ENCODE assay signal across 8 cellular contexts in genomic region chr17:68172461-68172954, GRCh38.
DNase-seq lines count a peak whose midpoint lies in the region; ATAC-seq and TF ChIP-seq lines count a peak whose summit lies in the region.

No MANE protein-coding gene starts in this region.

- in situ Hi-C loops in mammary epithelial cell (cut with MboI; ENCODE audit: low sequenced_read_pairs in 2 of 2), result no loop called here

- H3K4me2 ChIP-seq in mammary epithelial cell (ENCODE audit: insufficient read depth, low read depth, low read length), result no peak overlapping the region

- CTCF ChIA-PET in mammary epithelial cell (lab: Charles Lee; ENCODE audit: low non-redundant PET), result interaction anchor here (0.5 kb wide), 1 partner anchor 33 kb away, joined by 4 read pairs; no protein-coding TSS in a partner anchor

- H3K36me3 ChIP-seq in WERI-Rb-1 (no peaks in the 10 kb centered on the region), mammary epithelial cell (ENCODE audit: insufficient read depth, low read length) (no peaks in the 10 kb centered on the region)

- no peak overlapping the region for H3K9ac ChIP-seq in mammary epithelial cell (ENCODE audit: insufficient read depth, low read length)

- no peak overlapping the region for H3K27ac ChIP-seq in WERI-Rb-1
- no peak overlapping the region for H3K27ac ChIP-seq in mammary epithelial cell (ENCODE audit: insufficient read depth, low read depth, low read length)

- no peak for ATAC-seq in HG02885 (IDR thresholded peaks at IDR 0.05; ENCODE audit: poor library complexity, unreplicated experiment)

- H3K9me3 ChIP-seq in WERI-Rb-1 (ENCODE audit: severe bottlenecking) (no peaks in the 10 kb centered on the region), mammary epithelial cell (replicated peaks; ENCODE audit: insufficient read depth, low read length) (no peaks in the 10 kb centered on the region)

- H3K27me3 ChIP-seq in WERI-Rb-1 (ENCODE audit: insufficient read depth, low read depth, severe bottlenecking) (no peaks in the 10 kb centered on the region), mammary epithelial cell (ENCODE audit: insufficient read depth, low read length) (no peaks in the 10 kb centered on the region)

- intact Hi-C loops in mammary epithelial cell (cut with micrococcal nuclease), result loop anchor here (1.0 to 5.0 kb wide), 5 partner anchors 28 to 588 kb away; partner anchors contain the start of gene AMZ2

- TF ChIP-seq CTCF in WERI-Rb-1 (IDR thresholded peaks at IDR 0.05; ENCODE audit: low read depth, low read length) (peak; percentile 94), mammary epithelial cell (conservative IDR thresholded peaks at IDR 0.05 in 1 of 2, IDR thresholded peaks at IDR 0.05 in 1 of 2; ENCODE audit: extremely low read depth in 1 of 2, insufficient read depth in 1 of 2, low read depth in 1 of 2, low read length in 2 of 2) (peak; percentile 94 to 96)

- H3K4me1 ChIP-seq in mammary epithelial cell (ENCODE audit: insufficient read depth, low read length), result no peaks in the 10 kb centered on the region

- 14% methylated on average over 12 of the region's 13 CpGs for WGBS in mammary epithelial cell (ENCODE audit: low coverage, missing lambda C conversion rate)

- no peaks in the 10 kb centered on the region for H4K20me1 ChIP-seq in mammary epithelial cell (ENCODE audit: insufficient read depth, low read length)

- no peak overlapping the region for H2AFZ ChIP-seq in mammary epithelial cell (ENCODE audit: low read depth, low read length)

- H3K4me3 ChIP-seq in WERI-Rb-1 (ENCODE audit: low read depth, low read length) (no peak overlapping the region), mammary epithelial cell (replicated peaks in 1 of 3; ENCODE audit: insufficient read depth in 1 of 3, low read depth in 2 of 3, low read length in 3 of 3) (no peak overlapping the region)

- no peaks in the 10 kb centered on the region for H3K79me2 ChIP-seq in mammary epithelial cell (ENCODE audit: insufficient read depth, low read length)

- dilution Hi-C loops in mammary epithelial cell (cut with HindIII; ENCODE audit: low sequenced_read_pairs), result no loop called here

- DNase-seq in COR-L47 (lab: John Stamatoyannopoulos, UW), result peak; percentile 58
- peak; percentile 64 for DNase-seq in H4 (ENCODE audit: low spot score)
- DNase-seq in NCI-H2081 treated with DMSO at 0.1 percent for 48 hours (lab: John Stamatoyannopoulos, UW), result peak; percentile 36
- peak; percentile 82 for DNase-seq in WERI-Rb-1
- DNase-seq in mammary epithelial cell, result peak; percentile 35
- DNase-seq in left kidney (ENCODE audit: low read depth, low spot score), result peak; percentile 85
- DNase-seq in stimulated activated CD4-positive, alpha-beta T cell treated with anti-CD3 and anti-CD28 coated beads, Interleukin-2, amount 100 ng/mL, for 24 hours, result peak; percentile 77 to 83

- BruUV-seq in mammary epithelial cell (replicated peaks; lab: Mats Ljungman, UMichigan), result no TSS peak

Comparison
In these comparisons a context has a peak if more than half of its experiments do, and no peak if none do; other contexts are left out.
1. DNase-seq: peak in every context shown above with its lines; median percentile 85 in left kidney; 82 in WERI-Rb-1; 80 in stimulated activated CD4-positive, alpha-beta T cell treated with anti-CD3 and anti-CD28 coated beads, Interleukin-2, amount 100 ng/mL, for 24 hours; 64 in H4; 58 in COR-L47; 36 in NCI-H2081 treated with DMSO at 0.1 percent for 48 hours; 35 in mammary epithelial cell.